1 cellular context compared by ENCODE assay signal in genomic region chr3:125075738-125076137, GRCh38.
TF ChIP-seq lines count a peak whose summit lies in the region.

No MANE protein-coding gene starts in this region.

TF ChIP-seq in SK-N-SH, 30 proteins besides CTCF, POLR2A, EP300 and RAD21:
- TF ChIP-seq, protein P1, sequence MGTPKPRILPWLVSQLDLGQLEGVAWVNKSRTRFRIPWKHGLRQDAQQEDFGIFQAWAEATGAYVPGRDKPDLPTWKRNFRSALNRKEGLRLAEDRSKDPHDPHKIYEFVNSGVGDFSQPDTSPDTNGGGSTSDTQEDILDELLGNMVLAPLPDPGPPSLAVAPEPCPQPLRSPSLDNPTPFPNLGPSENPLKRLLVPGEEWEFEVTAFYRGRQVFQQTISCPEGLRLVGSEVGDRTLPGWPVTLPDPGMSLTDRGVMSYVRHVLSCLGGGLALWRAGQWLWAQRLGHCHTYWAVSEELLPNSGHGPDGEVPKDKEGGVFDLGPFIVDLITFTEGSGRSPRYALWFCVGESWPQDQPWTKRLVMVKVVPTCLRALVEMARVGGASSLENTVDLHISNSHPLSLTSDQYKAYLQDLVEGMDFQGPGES (IDR thresholded peaks at IDR 0.05; ENCODE audit: low read depth, low read length) = no peak
- TF ChIP-seq USF1 (IDR thresholded peaks at IDR 0.05; ENCODE audit: borderline replicate concordance, low read depth) = no peak
- TF ChIP-seq NRF1 (IDR thresholded peaks at IDR 0.05; ENCODE audit: low read depth, low read length) = no peak
- TF ChIP-seq CHD2 (IDR thresholded peaks at IDR 0.05; ENCODE audit: low read length, partially characterized antibody) = no peak
- no peak for TF ChIP-seq RXRA (IDR thresholded peaks at IDR 0.05; ENCODE audit: borderline replicate concordance, low read depth)
- no peak for TF ChIP-seq RCOR1 (IDR thresholded peaks at IDR 0.05; ENCODE audit: low read length)
- no peak for TF ChIP-seq GABPA (IDR thresholded peaks at IDR 0.05; ENCODE audit: low read depth)
- no peak for TF ChIP-seq NFIC (IDR thresholded peaks at IDR 0.05; ENCODE audit: borderline replicate concordance)
- no peak for TF ChIP-seq YY1 (IDR thresholded peaks at IDR 0.05; ENCODE audit: low read depth)
- no peak for TF ChIP-seq TAF1 (IDR thresholded peaks at IDR 0.05; ENCODE audit: borderline replicate concordance, low read depth, low read length)
- no peak for TF ChIP-seq RFX5 (IDR thresholded peaks at IDR 0.05; ENCODE audit: low read length)
- no peak for TF ChIP-seq FOSL2 (IDR thresholded peaks at IDR 0.05; ENCODE audit: borderline replicate concordance, low read depth)
- no peak for TF ChIP-seq SIN3A (IDR thresholded peaks at IDR 0.05; ENCODE audit: borderline replicate concordance, low read depth, low read length)
TF ChIP-seq in SK-N-SH: peak in this region for 0.
